Comparison of ENCODE assay signal across 9 cellular contexts in genomic region chr4:113574636-113575103, GRCh38.
DNase-seq lines count a peak whose midpoint lies in the region; ATAC-seq, FAIRE-seq and TF ChIP-seq lines count a peak whose summit lies in the region.
"Had no signal": no experiment of that assay in that cellular context is flagged by ENCODE, and none has a peak within 500 bp of the region (broad histone marks: within the 10 kb centered on the region; RNA-seq: fewer than 3 reads in every experiment).

No MANE protein-coding gene starts in this region.

- H3K4me3 Mint-ChIP-seq in astrocyte (ENCODE audit: unreplicated experiment) (no peak overlapping the region), Caco-2 (ENCODE audit: unreplicated experiment) (no peak overlapping the region)

- no TSS peak for BruUV-seq in Caco-2 (replicated peaks; lab: Mats Ljungman, UMichigan)

- peak; percentile 51 for ATAC-seq in left ventricle myocardium superior
- ATAC-seq in GM18498 (IDR thresholded peaks at IDR 0.05; ENCODE audit: unreplicated experiment): no peak

- no peaks in the 10 kb centered on the region for H3K36me3 ChIP-seq in HEK293 (ENCODE audit: control insufficient read depth in 2 of 2, insufficient read depth in 1 of 2, low read length in 2 of 2)
- H3K36me3 ChIP-seq in astrocyte (ENCODE audit: insufficient read depth, low read length): no peaks in the 10 kb centered on the region
- no peaks in the 10 kb centered on the region for H3K36me3 ChIP-seq in smooth muscle cell (ENCODE audit: low read depth)
- no peaks in the 10 kb centered on the region for H3K36me3 ChIP-seq in Caco-2 (ENCODE audit: control insufficient read depth, insufficient read depth, low read length)

- POLR2A ChIA-PET in HEK293 (lab: Yijun Ruan, JAX) (no interaction called here), Caco-2 (lab: Charles Lee) (no interaction called here)

- intact Hi-C loops in left ventricle myocardium superior (cut with micrococcal nuclease) (no loop called here), Caco-2 (cut with micrococcal nuclease; ENCODE audit: unreplicated experiment) (no loop called here)

- DNase-seq in astrocyte (ENCODE audit: low read depth): peak; percentile 61
- no peak for DNase-seq in left ventricle myocardium superior
- no peak for DNase-seq in smooth muscle cell (lab: John Stamatoyannopoulos, UW; ENCODE audit: unreplicated experiment)
- no peak for DNase-seq in Caco-2
- DNase-seq in activated T-cell treated with anti-CD3 and anti-CD28 coated beads, Interleukin-2, amount 50 U/mL, for 1 hour: no peak
- no peak for DNase-seq in GM19240 (ENCODE audit: insufficient read length, low spot score)
- DNase-seq: activated naive CD4-positive, alpha-beta T cell had no signal

- H3K9ac ChIP-seq in astrocyte (ENCODE audit: low read length): no peak overlapping the region
- peak overlapping the region; percentile 12 for H3K9ac ChIP-seq in smooth muscle cell (ENCODE audit: low read depth)

- H3K36me3 Mint-ChIP-seq in astrocyte (ENCODE audit: low read depth, unreplicated experiment): peaks cover 5% of the 10 kb centered on the region
- peaks cover 4% of the 10 kb centered on the region for H3K36me3 Mint-ChIP-seq in Caco-2 (ENCODE audit: insufficient read depth, unreplicated experiment)

- peak overlapping the region; percentile 50 for H3K27ac Mint-ChIP-seq in astrocyte (ENCODE audit: unreplicated experiment)
- no peak overlapping the region for H3K27ac Mint-ChIP-seq in Caco-2 (ENCODE audit: unreplicated experiment)

- H3K79me2 ChIP-seq in astrocyte (ENCODE audit: insufficient read depth, low read length) (peaks cover 16% of the 10 kb centered on the region), smooth muscle cell (ENCODE audit: low read depth) (peaks cover 7% of the 10 kb centered on the region)

- 0 out of 2 replicates have a peak overlapping the region, but pooled peaks have one; percentile 30 for H3K27ac ChIP-seq in HEK293 (ENCODE audit: extremely low read depth, low read depth, low read length)
- H3K27ac ChIP-seq in astrocyte (ENCODE audit: low read depth, low read length): no peak overlapping the region
- H3K27ac ChIP-seq in smooth muscle cell (ENCODE audit: low read depth): peak overlapping the region; percentile 63

- H3K4me1 Mint-ChIP-seq in astrocyte (ENCODE audit: low read depth, unreplicated experiment): peaks cover 58% of the 10 kb centered on the region
- H3K4me1 Mint-ChIP-seq in Caco-2 (ENCODE audit: low read depth, unreplicated experiment): peaks cover 12% of the 10 kb centered on the region

- H4K20me1 ChIP-seq in astrocyte (ENCODE audit: insufficient read depth, low read length) (peaks cover 31% of the 10 kb centered on the region), smooth muscle cell (ENCODE audit: low read depth) (no peaks in the 10 kb centered on the region)

- H3K4me2 ChIP-seq in astrocyte (ENCODE audit: low read length) (peak overlapping the region; percentile 32), smooth muscle cell (peak overlapping the region; percentile 58)

- H3K4me3 ChIP-seq in HEK293 (ENCODE audit: low read depth, low read length) (no peak overlapping the region), astrocyte (ENCODE audit: insufficient read depth, low read depth, low read length) (no peak overlapping the region), smooth muscle cell (no peak overlapping the region), Caco-2 (ENCODE audit: low read depth, low read length) (no peak overlapping the region)

- H3K27me3 ChIP-seq in astrocyte (ENCODE audit: insufficient read depth, low read length) (no peaks in the 10 kb centered on the region), smooth muscle cell (ENCODE audit: low read depth) (no peaks in the 10 kb centered on the region), Caco-2 (replicated peaks; ENCODE audit: control insufficient read depth, insufficient read depth, low read length) (no peaks in the 10 kb centered on the region)

- H3K27me3 Mint-ChIP-seq in astrocyte (ENCODE audit: low read depth, unreplicated experiment) (no peaks in the 10 kb centered on the region), Caco-2 (ENCODE audit: insufficient read depth, unreplicated experiment) (no peaks in the 10 kb centered on the region)

- CTCF ChIA-PET in HEK293 (lab: Yijun Ruan, JAX) (no interaction called here), Caco-2 (lab: Charles Lee) (interaction anchor here (1.1 kb wide), 1 partner anchor 180 kb away, joined by 3 read pairs; no protein-coding TSS in a partner anchor)

- H2AFZ ChIP-seq in astrocyte (ENCODE audit: low read depth, low read length) (no peak overlapping the region), smooth muscle cell (ENCODE audit: low read depth) (no peak overlapping the region)

- H3F3A ChIP-seq in smooth muscle cell (ENCODE audit: low read depth): peaks cover 5% of the 10 kb centered on the region

- H3K9me3 Mint-ChIP-seq in astrocyte (ENCODE audit: unreplicated experiment) (no peaks in the 10 kb centered on the region), Caco-2 (ENCODE audit: unreplicated experiment) (no peaks in the 10 kb centered on the region)

- peak; percentile 55 for FAIRE-seq in astrocyte (lab: Jason Lieb, UNC)

- H3K4me1 ChIP-seq in HEK293 (ENCODE audit: control insufficient read depth, insufficient read depth, low read length) (peaks cover 14% of the 10 kb centered on the region), astrocyte (ENCODE audit: insufficient read depth, low read length) (peaks cover 17% of the 10 kb centered on the region), smooth muscle cell (ENCODE audit: low read depth) (peaks cover 9% of the 10 kb centered on the region), Caco-2 (0 out of 2 replicates have a peak, but pooled peaks cover 5% of the 10 kb centered on the region)

- WGBS in smooth muscle cell (ENCODE audit: low lambda C conversion rate): 0% methylated on average over 1 of the region's 1 CpG

- no peaks in the 10 kb centered on the region for H3K9me3 ChIP-seq in HEK293 (ENCODE audit: control insufficient read depth, insufficient read depth, low read depth, low read length)
- no peaks in the 10 kb centered on the region for H3K9me3 ChIP-seq in astrocyte (ENCODE audit: insufficient read depth, low read depth, low read length)
- no peaks in the 10 kb centered on the region for H3K9me3 ChIP-seq in smooth muscle cell (replicated peaks; ENCODE audit: low read depth)
- H3K9me3 ChIP-seq in Caco-2: no peaks in the 10 kb centered on the region

- TF ChIP-seq CTCF in HEK293 (tag by site-specific recombination; IDR thresholded peaks at IDR 0.05) (no peak), astrocyte (IDR thresholded peaks at IDR 0.05; ENCODE audit: insufficient read depth, low read depth, low read length) (no peak), smooth muscle cell (IDR thresholded peaks at IDR 0.05; ENCODE audit: borderline replicate concordance, insufficient read depth, poor library complexity, severe bottlenecking) (no peak), Caco-2 (IDR thresholded peaks at IDR 0.05; ENCODE audit: insufficient read depth in 1 of 2, low read depth in 1 of 2, low read length in 1 of 2, severe bottlenecking in 1 of 2, unreplicated experiment in 1 of 2) (no peak)

TF ChIP-seq in HEK293, 187 proteins besides CTCF, POLR2A, EP300 and RAD21 (continues in another document):
- TF ChIP-seq, protein P1, sequence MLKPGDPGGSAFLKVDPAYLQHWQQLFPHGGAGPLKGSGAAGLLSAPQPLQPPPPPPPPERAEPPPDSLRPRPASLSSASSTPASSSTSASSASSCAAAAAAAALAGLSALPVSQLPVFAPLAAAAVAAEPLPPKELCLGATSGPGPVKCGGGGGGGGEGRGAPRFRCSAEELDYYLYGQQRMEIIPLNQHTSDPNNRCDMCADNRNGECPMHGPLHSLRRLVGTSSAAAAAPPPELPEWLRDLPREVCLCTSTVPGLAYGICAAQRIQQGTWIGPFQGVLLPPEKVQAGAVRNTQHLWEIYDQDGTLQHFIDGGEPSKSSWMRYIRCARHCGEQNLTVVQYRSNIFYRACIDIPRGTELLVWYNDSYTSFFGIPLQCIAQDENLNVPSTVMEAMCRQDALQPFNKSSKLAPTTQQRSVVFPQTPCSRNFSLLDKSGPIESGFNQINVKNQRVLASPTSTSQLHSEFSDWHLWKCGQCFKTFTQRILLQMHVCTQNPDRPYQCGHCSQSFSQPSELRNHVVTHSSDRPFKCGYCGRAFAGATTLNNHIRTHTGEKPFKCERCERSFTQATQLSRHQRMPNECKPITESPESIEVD (tag by site-specific recombination; IDR thresholded peaks at IDR 0.05): peak; percentile 66
- TF ChIP-seq GLIS1 (tag by site-specific recombination; IDR thresholded peaks at IDR 0.05): peak; percentile 64
- TF ChIP-seq ZNF362 (tag by site-specific recombination; IDR thresholded peaks at IDR 0.05): 0 out of 2 replicates have a peak, but pooled peaks have one; percentile 62
- TF ChIP-seq ZNF626 (tag by site-specific recombination; IDR thresholded peaks at IDR 0.05): no peak
- TF ChIP-seq, protein P2, sequence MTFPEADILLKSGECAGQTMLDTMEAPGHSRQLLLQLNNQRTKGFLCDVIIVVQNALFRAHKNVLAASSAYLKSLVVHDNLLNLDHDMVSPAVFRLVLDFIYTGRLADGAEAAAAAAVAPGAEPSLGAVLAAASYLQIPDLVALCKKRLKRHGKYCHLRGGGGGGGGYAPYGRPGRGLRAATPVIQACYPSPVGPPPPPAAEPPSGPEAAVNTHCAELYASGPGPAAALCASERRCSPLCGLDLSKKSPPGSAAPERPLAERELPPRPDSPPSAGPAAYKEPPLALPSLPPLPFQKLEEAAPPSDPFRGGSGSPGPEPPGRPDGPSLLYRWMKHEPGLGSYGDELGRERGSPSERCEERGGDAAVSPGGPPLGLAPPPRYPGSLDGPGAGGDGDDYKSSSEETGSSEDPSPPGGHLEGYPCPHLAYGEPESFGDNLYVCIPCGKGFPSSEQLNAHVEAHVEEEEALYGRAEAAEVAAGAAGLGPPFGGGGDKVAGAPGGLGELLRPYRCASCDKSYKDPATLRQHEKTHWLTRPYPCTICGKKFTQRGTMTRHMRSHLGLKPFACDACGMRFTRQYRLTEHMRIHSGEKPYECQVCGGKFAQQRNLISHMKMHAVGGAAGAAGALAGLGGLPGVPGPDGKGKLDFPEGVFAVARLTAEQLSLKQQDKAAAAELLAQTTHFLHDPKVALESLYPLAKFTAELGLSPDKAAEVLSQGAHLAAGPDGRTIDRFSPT (tag by site-specific recombination; IDR thresholded peaks at IDR 0.05): 0 out of 2 replicates have a peak, but pooled peaks have one; percentile 36
- TF ChIP-seq ZBTB17 (tag by site-specific recombination; IDR thresholded peaks at IDR 0.05): peak; percentile 30; the same call in 1 of the 2 replicates
- TF ChIP-seq FEZF1 (tag by site-specific recombination; IDR thresholded peaks at IDR 0.05): peak; percentile 82
- no peak for TF ChIP-seq ZNF664 (tag by site-specific recombination; IDR thresholded peaks at IDR 0.05)
